ENCODE assay signal across 10 cellular contexts in the genomic region with DNA sequence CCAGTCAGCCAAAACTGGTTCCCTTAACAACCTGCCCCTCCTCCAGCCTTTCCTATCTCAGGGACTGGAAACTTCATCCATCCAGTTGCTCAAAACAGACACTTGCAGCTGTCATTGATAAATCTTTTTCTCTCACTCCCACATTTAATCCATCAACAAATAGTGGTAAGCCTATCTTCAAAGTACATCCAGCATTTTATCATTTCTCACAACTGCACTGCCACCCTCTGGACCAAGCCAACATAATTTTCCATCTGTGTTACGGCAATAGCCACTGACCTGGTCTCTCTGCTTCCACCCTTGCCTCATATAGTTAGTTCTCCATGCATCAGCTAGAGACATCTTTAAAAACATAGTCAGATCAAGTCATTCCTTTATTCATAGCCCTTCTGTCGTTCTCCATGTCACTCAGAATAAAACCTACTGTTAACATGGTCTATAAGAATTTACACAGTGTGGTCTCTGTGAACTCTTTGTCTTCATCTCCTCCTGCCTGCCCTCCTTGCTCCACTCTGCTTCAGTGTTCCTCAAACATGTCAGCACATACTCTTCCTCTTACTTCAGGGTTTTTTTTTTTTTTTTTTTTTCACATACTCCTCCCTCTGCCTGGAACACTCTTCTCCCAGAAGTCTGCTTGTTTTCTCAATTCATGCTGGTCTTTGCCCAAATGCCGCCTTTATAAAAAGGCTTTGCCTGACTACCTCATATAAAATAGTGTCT.
A peak's percentile ranks its signal among the peaks of the same experiment; 100 is the strongest.
DNase-seq lines count a peak whose midpoint lies in the region; ATAC-seq and FAIRE-seq lines count a peak whose summit lies in the region.
"Had no signal": no experiment of that assay in that cellular context is flagged by ENCODE, and none has a peak within 500 bp of the region (broad histone marks: within the 10 kb centered on the region; RNA-seq: fewer than 3 reads in every experiment).

No MANE protein-coding gene starts in this region.

- no peak for FAIRE-seq in urothelium cell line (lab: Jason Lieb, UNC)
- FAIRE-seq: GM18507 had no signal

- H3K9ac ChIP-seq in mesendoderm (ENCODE audit: low read length): no peak overlapping the region

- H3K56ac ChIP-seq in mesendoderm (ENCODE audit: low read length): no peak overlapping the region

- H3K18ac ChIP-seq in mesendoderm (ENCODE audit: low read length): no peak overlapping the region

- H2AK5ac ChIP-seq in mesendoderm (ENCODE audit: low read length): no peak overlapping the region

- H3K27ac ChIP-seq in mesendoderm (ENCODE audit: low read depth, low read length): no peak overlapping the region
- H3K27ac ChIP-seq: coronary artery had no signal

- H2BK120ac ChIP-seq in mesendoderm (ENCODE audit: low read depth, low read length): no peak overlapping the region

- H2BK5ac ChIP-seq in mesendoderm (ENCODE audit: low read length): no peak overlapping the region

- no peaks in the 10 kb centered on the region for H3K27me3 ChIP-seq in mesendoderm (ENCODE audit: insufficient read depth, low read length, poor library complexity)

- no peaks in the 10 kb centered on the region for H3K79me2 ChIP-seq in mesendoderm (ENCODE audit: control insufficient read depth, insufficient read depth, low read length)

- no peak overlapping the region for H4K8ac ChIP-seq in mesendoderm (ENCODE audit: low read depth, low read length)

- ATAC-seq in HG03565 (IDR thresholded peaks at IDR 0.05; ENCODE audit: unreplicated experiment): no peak

- WGBS in mesendoderm (ENCODE audit: extremely low coverage, insufficient coverage, low lambda C conversion rate): no CpG with 5 or more reads among the region's 3 CpGs

- no peaks in the 10 kb centered on the region for H3K36me3 ChIP-seq in mesendoderm (ENCODE audit: control insufficient read depth, insufficient read depth, low read length)

- H2BK15ac ChIP-seq in mesendoderm (replicated peaks; ENCODE audit: low read depth): no peak overlapping the region

- no peak overlapping the region for H3K4me3 ChIP-seq in mesendoderm (ENCODE audit: low read length)
- H3K4me3 ChIP-seq: coronary artery had no signal

- no peak overlapping the region for H4K5ac ChIP-seq in mesendoderm (ENCODE audit: low read length)

- no peaks in the 10 kb centered on the region for H3K4me1 ChIP-seq in mesendoderm (ENCODE audit: control insufficient read depth, low read depth, low read length)

- H3K4me2 ChIP-seq in mesendoderm (ENCODE audit: low read length): no peak overlapping the region

- no peak overlapping the region for H3K23ac ChIP-seq in mesendoderm (ENCODE audit: low read length)

- DNase-seq in DMS53 (lab: John Stamatoyannopoulos, UW) (peak; percentile 73), HT-29 (ENCODE audit: low spot score) (peak; percentile 39), astrocyte of the hippocampus (ENCODE audit: low read depth, low spot score) (peak; percentile 12), mesendoderm (peak; percentile 24), urothelium cell line (ENCODE audit: low spot score) (no peak), HuH-7 (ENCODE audit: low spot score) (no peak)
- DNase-seq: activated CD4-positive, alpha-beta T cell treated with anti-CD3 and anti-CD28 coated beads, Interleukin-2, amount 10 ng/mL, durations not matched to agents 7 days and 5 days had no signal

- H3K79me1 ChIP-seq in mesendoderm (ENCODE audit: low read length): no peaks in the 10 kb centered on the region

- no peak overlapping the region for H3K4ac ChIP-seq in mesendoderm (ENCODE audit: low read depth, low read length)

Comparison
In these comparisons a context has a peak if more than half of its experiments do, and no peak if none do; other contexts are left out.
1. DNase-seq: peak in DMS53 (single experiment), HT-29 (single experiment), astrocyte of the hippocampus (single experiment) and mesendoderm (single experiment); none in urothelium cell line (single experiment) and HuH-7 (single experiment).